In the genomic region with DNA sequence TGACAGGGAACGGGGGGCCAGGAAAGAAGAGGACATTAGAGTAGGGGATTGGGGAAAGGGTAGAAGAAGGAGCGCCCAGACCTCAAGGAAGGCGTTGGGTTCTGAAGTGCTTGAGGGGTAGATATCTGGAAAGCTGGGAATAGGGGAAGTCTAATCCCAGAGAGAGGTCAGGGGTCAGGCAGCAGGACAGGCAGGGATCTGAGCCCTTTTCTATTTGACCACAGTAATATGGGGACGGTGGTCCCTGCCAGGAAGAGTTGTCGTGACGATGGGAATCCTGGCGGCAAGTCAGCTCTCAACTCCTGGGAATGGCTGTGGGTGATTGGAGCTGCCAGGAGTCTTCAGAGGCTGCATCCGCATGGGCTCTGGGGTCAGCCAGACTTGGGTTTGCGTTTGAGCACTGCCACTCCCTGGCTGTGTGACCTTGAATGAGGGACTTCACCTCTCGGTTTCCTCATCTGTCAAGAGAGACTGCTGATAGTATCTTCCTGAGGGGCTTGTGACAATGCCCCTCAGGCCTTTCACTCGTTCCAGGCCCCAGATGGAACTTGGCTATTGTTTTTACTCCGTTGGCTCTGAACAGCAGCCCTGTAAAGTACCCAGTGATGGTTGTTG, we compare ENCODE assay signal across 9 cellular contexts. TPM values are rescaled to one million over a fixed set of nuclear protein-coding genes. Genes with fewer than 3 reads are reported as not detected.
DNase-seq lines count a peak whose midpoint lies in the region; ATAC-seq and TF ChIP-seq lines count a peak whose summit lies in the region.
"Had no signal": no experiment of that assay in that cellular context is flagged by ENCODE, and none has a peak within 500 bp of the region (broad histone marks: within the 10 kb centered on the region; RNA-seq: fewer than 3 reads in every experiment).

No MANE protein-coding gene starts in this region.

- peaks cover 5% of the 10 kb centered on the region; the same call in 1 of the 2 replicates for H3K36me3 ChIP-seq in DOHH2 (ENCODE audit: control insufficient read depth, low read length)
- H3K36me3 ChIP-seq in SJCRH30, result no peaks in the 10 kb centered on the region; the same call in 1 of the 2 replicates
- peaks cover 0 to 6% (median 0%) of the 10 kb centered on the region in 3 donors for H3K36me3 ChIP-seq in esophagus squamous epithelium
- no peaks in the 10 kb centered on the region for H3K36me3 ChIP-seq in ovary

- H3F3A ChIP-seq in DOHH2 (ENCODE audit: control insufficient read depth, insufficient read depth), result peaks cover 3% of the 10 kb centered on the region

- TF ChIP-seq EP300 in ovary (IDR thresholded peaks at IDR 0.05), result no peak

- H3K27me3 ChIP-seq in DOHH2 (ENCODE audit: control insufficient read depth, low read length) (no peaks in the 10 kb centered on the region), SJCRH30 (no peaks in the 10 kb centered on the region), esophagus squamous epithelium (no peaks in the 10 kb centered on the region), ovary (no peaks in the 10 kb centered on the region)

- peak overlapping the region; percentile 85 for H3K4me2 ChIP-seq in DOHH2 (ENCODE audit: low read length)

- intact Hi-C loops in esophagus squamous epithelium (cut with DNase I), result no loop called here
- intact Hi-C loops in ovary (cut with DNase I), result loop anchor here in 2 of 4 donors (5.0 kb wide), 2 partner anchors 34 to 39 kb away; no protein-coding TSS in a partner anchor

- peaks cover 51% of the 10 kb centered on the region for H3K79me2 ChIP-seq in DOHH2 (ENCODE audit: control insufficient read depth, low read length)

- WGBS in esophagus squamous epithelium, 2 donors, result 67 to 75% methylated on average over 9 to 11 of the region's 12 CpGs
- WGBS in ovary, 3 donors, result 27 to 38% (median 29%) methylated on average over 12 of the region's 12 CpGs

- DNase-seq in SJCRH30 (no peak), esophagus squamous epithelium (lab: John Stamatoyannopoulos, UW) (no peak), ovary (peak in 1 of 5 donors; percentile 55), dedifferentiated amniotic fluid mesenchymal stem cell (ENCODE audit: extremely low spot score) (no peak), amniotic stem cell (lab: John Stamatoyannopoulos, UW) (no peak)

- 0 out of 2 replicates have a peak, but pooled peaks cover 3% of the 10 kb centered on the region for H4K20me1 ChIP-seq in DOHH2 (ENCODE audit: control insufficient read depth, insufficient read depth, low read depth, low read length)

- no peaks in the 10 kb centered on the region for H3K9me2 ChIP-seq in DOHH2 (replicated peaks; ENCODE audit: control insufficient read depth, low read length)

- TF ChIP-seq POLR2A in esophagus squamous epithelium (IDR thresholded peaks at IDR 0.05), result no peak
- no peak for TF ChIP-seq POLR2A in ovary (IDR thresholded peaks at IDR 0.05)

- H3K27ac ChIP-seq in DOHH2 (ENCODE audit: low read depth, low read length), result no peak overlapping the region
- H3K27ac ChIP-seq in SJCRH30, result no peak overlapping the region; the same call in 1 of the 2 replicates
- H3K27ac ChIP-seq in esophagus squamous epithelium, result peak overlapping the region; percentile 92 to 95 (median 94)
- H3K27ac ChIP-seq in ovary, result peak overlapping the region in 1 of 2 donors; percentile 53

- H3K4me3 ChIP-seq in DOHH2 (ENCODE audit: low read length) (peak overlapping the region; percentile 99), SJCRH30 (peak overlapping the region; percentile 87), esophagus squamous epithelium (peak overlapping the region; percentile 79 to 98 (median 92)), ovary (peak overlapping the region; percentile 97)

- H3K4me1 ChIP-seq in DOHH2 (ENCODE audit: control insufficient read depth, low read length), result peaks cover 24% of the 10 kb centered on the region
- H3K4me1 ChIP-seq in SJCRH30, result 0 out of 2 replicates have a peak, but pooled peaks cover 6% of the 10 kb centered on the region
- H3K4me1 ChIP-seq in esophagus squamous epithelium, result peaks cover 13 to 53% (median 16%) of the 10 kb centered on the region in 3 donors
- peaks cover 12% of the 10 kb centered on the region for H3K4me1 ChIP-seq in ovary (ENCODE audit: insufficient read depth)

- ATAC-seq in HG02938 (IDR thresholded peaks at IDR 0.05; ENCODE audit: unreplicated experiment) (no peak), HG03097 (IDR thresholded peaks at IDR 0.05; ENCODE audit: low FRiP score, unreplicated experiment) (no peak)

- TF ChIP-seq CTCF in DOHH2 (IDR thresholded peaks at IDR 0.05; ENCODE audit: low read depth, low read length, poor library complexity, severe bottlenecking), result no peak
- TF ChIP-seq CTCF in esophagus squamous epithelium (IDR thresholded peaks at IDR 0.05), result no peak
- TF ChIP-seq CTCF in ovary (IDR thresholded peaks at IDR 0.05), result no peak

- no peaks in the 10 kb centered on the region for H3K9me3 ChIP-seq in DOHH2 (ENCODE audit: control insufficient read depth, insufficient read depth, low read length)
- no peaks in the 10 kb centered on the region for H3K9me3 ChIP-seq in SJCRH30 (replicated peaks)
- no peaks in the 10 kb centered on the region for H3K9me3 ChIP-seq in esophagus squamous epithelium
- no peaks in the 10 kb centered on the region for H3K9me3 ChIP-seq in ovary

RNA-seq across cellular contexts. Expression of a gene that starts 1.3 kb away (rescaled TPM):
- total RNA-seq in SJCRH30 (2014; rRNA removed; shearing (Covaris generic)), result 66.5 and 68.8 TPM in 2 replicates
- 10 to 100 TPM; 50.7 to 77.8 (median 65.8) TPM for total RNA-seq in esophagus squamous epithelium
- 100 to 1,000 TPM in 3 of 7 donors, 10 to 100 TPM in 4; 56.0 to 126 (median 99.3) TPM for total RNA-seq in ovary
- polyA plus RNA-seq in ovary, result 10 to 100 TPM; 37.8 to 72.2 TPM

RNA-seq across cellular contexts. Expression of a gene that starts 5.0 kb away (rescaled TPM):
- not detected in 2 replicates for total RNA-seq in SJCRH30 (2014; rRNA removed; shearing (Covaris generic))
- not detected for total RNA-seq in esophagus squamous epithelium
- under 1 TPM in 3 of 7 donors, not detected in 4; 0.32 to 0.71 (median 0.46) TPM for total RNA-seq in ovary
- under 1 TPM; 0.15 to 0.30 TPM for polyA plus RNA-seq in ovary
- total RNA-seq: NCI-H460 had no signal

RNA-seq across cellular contexts. Expression of a gene that starts 45.0 kb away (rescaled TPM):
- 27.6 and 27.9 TPM in 2 replicates for total RNA-seq in SJCRH30 (2014; rRNA removed; shearing (Covaris generic))
- total RNA-seq in esophagus squamous epithelium, result 10 to 100 TPM in 1 of 4 donors, 1 to 10 TPM in 3; 4.7 to 13.7 (median 8.1) TPM
- 10 to 100 TPM; 23.3 to 48.6 (median 27.5) TPM for total RNA-seq in ovary
- 10 to 100 TPM; 13.4 to 36.9 TPM for polyA plus RNA-seq in ovary

RNA-seq across cellular contexts. Expression of a gene that starts 50.0 kb away (rescaled TPM):
- 22.2 and 27.4 TPM in 2 replicates for total RNA-seq in SJCRH30 (2014; rRNA removed; shearing (Covaris generic))
- total RNA-seq in esophagus squamous epithelium, result 10 to 100 TPM; 16.9 to 27.7 (median 23.9) TPM
- total RNA-seq in ovary, result 10 to 100 TPM; 30.3 to 89.9 (median 85.3) TPM
- 10 to 100 TPM; 34.3 to 67.4 TPM for polyA plus RNA-seq in ovary

Comparison
In these comparisons a context has a peak if more than half of its experiments do, and no peak if none do; other contexts are left out.
1. H3K27ac ChIP-seq: peak in esophagus squamous epithelium (4 of 4); none in DOHH2 (single experiment) and SJCRH30 (single experiment).
2. Peak in every context shown above with its lines, with median percentiles within 50 percentile points of each other: H3K4me3 ChIP-seq.